In genomic region chr6:132464538-132465256, GRCh38 we compare ENCODE assay signal across 20 cellular contexts. TPM values are rescaled to one million over a fixed set of nuclear protein-coding genes. Genes with fewer than 3 reads are reported as not detected.
DNase-seq lines count a peak whose midpoint lies in the region; ATAC-seq, FAIRE-seq and TF ChIP-seq lines count a peak whose summit lies in the region.
"Had no signal": no experiment of that assay in that cellular context is flagged by ENCODE, and none has a peak within 500 bp of the region (broad histone marks: within the 10 kb centered on the region; RNA-seq: fewer than 3 reads in every experiment).

No MANE protein-coding gene starts in this region.

- intact Hi-C loops in activated B cell treated with CpG ODN at 0.5 μM for 24 hours (cut with micrococcal nuclease), result loop anchor here (1.0 kb wide), 1 partner anchor 7 kb away; no protein-coding TSS in a partner anchor

- CTCF ChIA-PET in activated B cell treated with CpG ODN at 0.5 μM for 24 hours (lab: Charles Lee), result interaction anchor here (1.1 to 1.8 kb wide), 4 partner anchors 7 to 164 kb away, joined by 3 to 5 read pairs (median 4); no protein-coding TSS in a partner anchor

- DNase-seq in AG08395 (ENCODE audit: low spot score), result peak; percentile 10
- peak; percentile 59 for DNase-seq in HT1080 (ENCODE audit: low read depth)
- DNase-seq in activated B cell treated with CpG ODN at 0.5 μM for 24 hours, result no peak
- DNase-seq in kidney glomerular epithelial cell (lab: John Stamatoyannopoulos, UW), result peak; percentile 71
- DNase-seq in GM19239 (ENCODE audit: insufficient read length, low spot score), result no peak
- DNase-seq in NOMO-1 treated with DMSO at 0.1 percent for 48 hours (lab: John Stamatoyannopoulos, UW; ENCODE audit: unreplicated experiment), result no peak
- no peak for DNase-seq in superior temporal gyrus (ENCODE audit: extremely low spot score)
- DNase-seq: activated CD4-positive, alpha-beta T cell treated with anti-CD3 and anti-CD28 coated beads for 1 hour; CD4-positive, alpha-beta T cell; DMS79; left lung; NCI-H1417; NCI-H2171 treated with DMSO at 0.1 percent for 48 hours; NCI-H748 treated with DMSO at 0.1 percent for 48 hours; OCI-M1; spleen; T1000 had no signal

- no peak for FAIRE-seq in GM19239 (lab: Jason Lieb, UNC)

- ATAC-seq in activated B cell treated with CpG ODN at 0.5 μM for 24 hours (ENCODE audit: low read depth), result no peak
- ATAC-seq in GM19463 (IDR thresholded peaks at IDR 0.05; ENCODE audit: unreplicated experiment), result no peak
- ATAC-seq: gastroesophageal sphincter, left lung had no signal

- POLR2A ChIA-PET in activated B cell treated with CpG ODN at 0.5 μM for 24 hours (lab: Charles Lee), result no interaction called here

- H3K9me3 Mint-ChIP-seq in activated B cell treated with CpG ODN at 0.5 μM for 24 hours, result no peaks in the 10 kb centered on the region
- H3K9me3 Mint-ChIP-seq: activated T-helper 2 cell treated with anti-CD3 and anti-CD28 coated beads, Interferon-gamma antibody, Interleukin-2, Interleukin-4, amounts not matched to agents 10 μg/mL and 5 μg/mL and 100 μg/mL, durations not matched to agents 14 hours and 24 hours and 36 hours; CD4-positive, alpha-beta T cell had no signal

- no peak overlapping the region for H3K4me3 Mint-ChIP-seq in activated B cell treated with CpG ODN at 0.5 μM for 24 hours
- H3K4me3 Mint-ChIP-seq: CD4-positive, alpha-beta T cell had no signal

- no peaks in the 10 kb centered on the region for H3K27me3 Mint-ChIP-seq in activated B cell treated with CpG ODN at 0.5 μM for 24 hours
- H3K27me3 Mint-ChIP-seq: CD4-positive, alpha-beta T cell had no signal

- H3K4me1 Mint-ChIP-seq in activated B cell treated with CpG ODN at 0.5 μM for 24 hours, result peaks cover 15% of the 10 kb centered on the region

- H3K27ac Mint-ChIP-seq in activated B cell treated with CpG ODN at 0.5 μM for 24 hours, result peak overlapping the region; percentile 11
- H3K27ac Mint-ChIP-seq: activated T-helper 2 cell treated with anti-CD3 and anti-CD28 coated beads, Interferon-gamma antibody, Interleukin-2, Interleukin-4, amounts not matched to agents 10 μg/mL and 5 μg/mL and 100 μg/mL, durations not matched to agents 14 hours and 24 hours and 36 hours; CD4-positive, alpha-beta T cell had no signal

- TF ChIP-seq CTCF in activated B cell treated with CpG ODN at 0.5 μM for 24 hours (IDR thresholded peaks at IDR 0.05), result no peak

- H3K36me3 Mint-ChIP-seq in activated B cell treated with CpG ODN at 0.5 μM for 24 hours (ENCODE audit: low read depth), result peaks cover 25% of the 10 kb centered on the region

RNA-seq across cellular contexts. Expression of gene STX7, which starts 48.2 kb away (rescaled TPM):
- 19.7 and 23.4 TPM in 2 replicates for total RNA-seq in HT1080 (2014; rRNA removed; shearing (Covaris generic))
- 21.9 and 29.0 TPM in 2 replicates for polyA plus RNA-seq in HT1080 (2015; cell fraction: cytosol; rRNA removed)
- polyA plus RNA-seq in HT1080 (2015; cell fraction: nucleus; rRNA removed), result 17.2 and 21.5 TPM in 2 replicates
- 109 and 138 TPM in 2 replicates for total RNA-seq in activated B cell treated with CpG ODN at 0.5 μM for 24 hours

Comparison
In these comparisons a context has a peak if more than half of its experiments do, and no peak if none do; other contexts are left out.
1. DNase-seq: peak in AG08395 (single experiment), HT1080 (single experiment) and kidney glomerular epithelial cell (single experiment); none in activated B cell treated with CpG ODN at 0.5 μM for 24 hours (single experiment), GM19239 (single experiment), NOMO-1 treated with DMSO at 0.1 percent for 48 hours (single experiment) and superior temporal gyrus (single experiment).